Comparison of ENCODE assay signal across 1 cellular context in genomic region chr11:19952101-19952605, GRCh38.
TF ChIP-seq lines count a peak whose summit lies in the region.

No MANE protein-coding gene starts in this region.

TF ChIP-seq in GM12878, 131 proteins besides CTCF, POLR2A, EP300 and RAD21 (continued from another document):
- no peak for TF ChIP-seq CEBPZ (IDR thresholded peaks at IDR 0.05; ENCODE audit: low read depth, low read length)
- TF ChIP-seq MLLT1 (IDR thresholded peaks at IDR 0.05): no peak
- TF ChIP-seq, protein P1, sequence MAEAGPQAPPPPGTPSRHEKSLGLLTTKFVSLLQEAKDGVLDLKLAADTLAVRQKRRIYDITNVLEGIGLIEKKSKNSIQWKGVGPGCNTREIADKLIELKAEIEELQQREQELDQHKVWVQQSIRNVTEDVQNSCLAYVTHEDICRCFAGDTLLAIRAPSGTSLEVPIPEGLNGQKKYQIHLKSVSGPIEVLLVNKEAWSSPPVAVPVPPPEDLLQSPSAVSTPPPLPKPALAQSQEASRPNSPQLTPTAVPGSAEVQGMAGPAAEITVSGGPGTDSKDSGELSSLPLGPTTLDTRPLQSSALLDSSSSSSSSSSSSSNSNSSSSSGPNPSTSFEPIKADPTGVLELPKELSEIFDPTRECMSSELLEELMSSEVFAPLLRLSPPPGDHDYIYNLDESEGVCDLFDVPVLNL (IDR thresholded peaks at IDR 0.05; ENCODE audit: low read depth, low read length): no peak
- no peak for TF ChIP-seq KDM1A (IDR thresholded peaks at IDR 0.05; ENCODE audit: borderline replicate concordance)
- no peak for TF ChIP-seq SPI1 (IDR thresholded peaks at IDR 0.05; ENCODE audit: borderline replicate concordance, insufficient read depth, low read depth, low read length)
- no peak for TF ChIP-seq SMARCA5 (IDR thresholded peaks at IDR 0.05)
- no peak for TF ChIP-seq GABPA (IDR thresholded peaks at IDR 0.05; ENCODE audit: low read depth)
- TF ChIP-seq, protein P2, sequence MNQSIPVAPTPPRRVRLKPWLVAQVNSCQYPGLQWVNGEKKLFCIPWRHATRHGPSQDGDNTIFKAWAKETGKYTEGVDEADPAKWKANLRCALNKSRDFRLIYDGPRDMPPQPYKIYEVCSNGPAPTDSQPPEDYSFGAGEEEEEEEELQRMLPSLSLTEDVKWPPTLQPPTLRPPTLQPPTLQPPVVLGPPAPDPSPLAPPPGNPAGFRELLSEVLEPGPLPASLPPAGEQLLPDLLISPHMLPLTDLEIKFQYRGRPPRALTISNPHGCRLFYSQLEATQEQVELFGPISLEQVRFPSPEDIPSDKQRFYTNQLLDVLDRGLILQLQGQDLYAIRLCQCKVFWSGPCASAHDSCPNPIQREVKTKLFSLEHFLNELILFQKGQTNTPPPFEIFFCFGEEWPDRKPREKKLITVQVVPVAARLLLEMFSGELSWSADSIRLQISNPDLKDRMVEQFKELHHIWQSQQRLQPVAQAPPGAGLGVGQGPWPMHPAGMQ (IDR thresholded peaks at IDR 0.05; ENCODE audit: borderline replicate concordance): no peak
- no peak for TF ChIP-seq RFX5 (IDR thresholded peaks at IDR 0.05; ENCODE audit: low read depth, low read length)
- no peak for TF ChIP-seq ZBTB40 (IDR thresholded peaks at IDR 0.05; ENCODE audit: borderline replicate concordance)
- TF ChIP-seq ELK1 (IDR thresholded peaks at IDR 0.05; ENCODE audit: low read depth, low read length): no peak
- TF ChIP-seq EED (IDR thresholded peaks at IDR 0.05; ENCODE audit: low read depth): no peak
- TF ChIP-seq MXI1 (IDR thresholded peaks at IDR 0.05; ENCODE audit: low read depth, low read length): no peak
